In the genomic region with DNA sequence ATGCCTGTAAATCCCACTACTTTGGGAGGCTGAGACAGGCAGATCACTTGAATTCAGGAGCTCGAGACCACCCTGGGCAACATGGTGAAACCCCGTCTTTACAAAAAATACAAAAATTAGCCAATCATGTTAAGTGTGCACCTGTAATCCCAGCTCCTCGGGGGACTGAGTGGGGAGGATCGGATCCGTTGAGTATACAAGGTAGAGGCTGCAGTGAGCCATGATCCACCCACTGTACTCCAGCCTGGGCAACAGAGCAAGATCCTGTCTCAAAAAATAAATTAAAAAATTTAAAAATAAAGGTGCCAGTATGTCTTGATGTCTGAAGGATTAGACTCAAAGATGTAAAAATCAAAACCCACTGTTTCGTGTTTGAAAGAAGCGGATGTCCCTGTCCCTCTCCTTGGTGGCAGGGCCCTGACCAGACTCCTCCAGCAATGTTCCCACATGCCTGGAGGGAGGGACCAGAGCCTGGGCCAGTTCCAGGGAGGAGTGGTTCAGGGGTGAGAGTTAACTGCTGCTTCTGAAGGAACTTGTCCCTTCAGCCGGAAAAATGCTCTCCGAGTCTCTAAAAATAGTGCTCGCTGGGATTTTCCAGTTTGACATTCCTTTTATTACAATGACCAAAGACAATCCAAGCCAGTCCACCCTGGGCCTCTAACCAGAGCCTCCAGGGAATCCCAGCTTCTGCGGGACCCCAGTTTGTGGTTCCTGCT, we compare ENCODE assay signal across 11 cellular contexts. TPM values are rescaled to one million over a fixed set of nuclear protein-coding genes. Genes with fewer than 3 reads are reported as not detected.
DNase-seq lines count a peak whose midpoint lies in the region; ATAC-seq and TF ChIP-seq lines count a peak whose summit lies in the region.
"Had no signal": no experiment of that assay in that cellular context is flagged by ENCODE, and none has a peak within 500 bp of the region (broad histone marks: within the 10 kb centered on the region; RNA-seq: fewer than 3 reads in every experiment).

No MANE protein-coding gene starts in this region.

- no peak overlapping the region for H3K27ac ChIP-seq in BLaER1 treated with 17β-estradiol and CSF1 and Interleukin-3, amounts not matched to agents 10 nM and 100 nM
- H3K27ac ChIP-seq in brain microvascular endothelial cell (peak overlapping the region; percentile 31), rectal smooth muscle tissue (ENCODE audit: low read depth, low read length) (no peak overlapping the region)
- H3K27ac ChIP-seq in CD8-positive, alpha-beta T cell (ENCODE audit: low read depth, low read length), result no peak overlapping the region

- in situ Hi-C loops in brain microvascular endothelial cell (cut with HindIII; ENCODE audit: low pct_ligation_motif_present, low sequenced_read_pairs), result no loop called here

- CTCF ChIA-PET in CD8-positive, alpha-beta T cell (lab: Charles Lee), result interaction anchor here (0.7 kb wide), 1 partner anchor 18 kb away, joined by 3 read pairs; no protein-coding TSS in a partner anchor

- H3K9me3 Mint-ChIP-seq in CD8-positive, alpha-beta T cell, result no peaks in the 10 kb centered on the region
- H3K9me3 Mint-ChIP-seq: activated naive CD4-positive, alpha-beta T cell treated with anti-CD3 and anti-CD28 coated beads, Interleukin-2, amount 50 U/mL, for 72 hours; IgD-negative memory B cell had no signal

- H3K4me2 ChIP-seq in BLaER1 treated with 17β-estradiol and CSF1 and Interleukin-3, amounts not matched to agents 10 nM and 100 nM, result peak overlapping the region in 7 of 11 experiments; percentile 0 to 35 (median 24); a peak in 5 of 22 replicates

- H3K9ac ChIP-seq in BLaER1 treated with 17β-estradiol and CSF1 and Interleukin-3, amounts not matched to agents 10 nM and 100 nM, result no peak overlapping the region
- no peak overlapping the region for H3K9ac ChIP-seq in rectal smooth muscle tissue (ENCODE audit: low read length)

- peak; percentile 89 for ATAC-seq in left ventricle myocardium superior
- ATAC-seq in GM21619 (IDR thresholded peaks at IDR 0.05; ENCODE audit: unreplicated experiment), result no peak
- ATAC-seq in GM21390 (IDR thresholded peaks at IDR 0.05; ENCODE audit: unreplicated experiment), result no peak
- ATAC-seq in CD8-positive, alpha-beta T cell, result no peak
- no peak for ATAC-seq in GM21528 (IDR thresholded peaks at IDR 0.05; ENCODE audit: low FRiP score, unreplicated experiment)
- ATAC-seq: activated naive CD4-positive, alpha-beta T cell treated with anti-CD3 and anti-CD28 coated beads, Interleukin-2, amount 50 U/mL, for 72 hours had no signal

- intact Hi-C loops in left ventricle myocardium superior (cut with micrococcal nuclease), result no loop called here
- intact Hi-C loops in CD8-positive, alpha-beta T cell (cut with DNase I, micrococcal nuclease), result no loop called here

- no peaks in the 10 kb centered on the region for H3K36me3 ChIP-seq in BLaER1 treated with 17β-estradiol and CSF1 and Interleukin-3, amounts not matched to agents 10 nM and 100 nM
- H3K36me3 ChIP-seq in brain microvascular endothelial cell (replicated peaks), result no peaks in the 10 kb centered on the region
- no peaks in the 10 kb centered on the region for H3K36me3 ChIP-seq in rectal smooth muscle tissue (ENCODE audit: control insufficient read depth, insufficient read depth, low read length)
- H3K36me3 ChIP-seq in CD8-positive, alpha-beta T cell (ENCODE audit: insufficient read depth, low read length), result no peaks in the 10 kb centered on the region

- H3K27me3 Mint-ChIP-seq in CD8-positive, alpha-beta T cell (ENCODE audit: low read depth), result peaks cover 18% of the 10 kb centered on the region

- no peaks in the 10 kb centered on the region for H3K36me3 Mint-ChIP-seq in CD8-positive, alpha-beta T cell
- H3K36me3 Mint-ChIP-seq: activated naive CD4-positive, alpha-beta T cell treated with anti-CD3 and anti-CD28 coated beads, Interleukin-2, amount 50 U/mL, for 72 hours had no signal

- H3K4me1 ChIP-seq in BLaER1 treated with 17β-estradiol and CSF1 and Interleukin-3, amounts not matched to agents 10 nM and 100 nM, result peaks cover 28 to 43% (median 39%) of the 10 kb centered on the region in 10 experiments
- no peaks in the 10 kb centered on the region for H3K4me1 ChIP-seq in rectal smooth muscle tissue (ENCODE audit: control insufficient read depth, insufficient read depth, low read length)
- H3K4me1 ChIP-seq in CD8-positive, alpha-beta T cell (ENCODE audit: insufficient read depth, low read length), result no peaks in the 10 kb centered on the region

- no peak overlapping the region for H3K27ac Mint-ChIP-seq in CD8-positive, alpha-beta T cell
- H3K27ac Mint-ChIP-seq: activated naive CD4-positive, alpha-beta T cell treated with anti-CD3 and anti-CD28 coated beads, Interleukin-2, amount 50 U/mL, for 72 hours; B cell; IgD-negative memory B cell had no signal

- no peak overlapping the region for H3K4me3 ChIP-seq in BLaER1 treated with 17β-estradiol and CSF1 and Interleukin-3, amounts not matched to agents 10 nM and 100 nM
- H3K4me3 ChIP-seq in brain microvascular endothelial cell (ENCODE audit: low read depth, low read length), result no peak overlapping the region
- H3K4me3 ChIP-seq in rectal smooth muscle tissue (ENCODE audit: low read length), result peak overlapping the region; percentile 13
- H3K4me3 ChIP-seq in CD8-positive, alpha-beta T cell (ENCODE audit: low read depth, low read length), result no peak overlapping the region

- POLR2A ChIA-PET in CD8-positive, alpha-beta T cell (lab: Charles Lee), result no interaction called here

- H3K4me1 Mint-ChIP-seq in CD8-positive, alpha-beta T cell (ENCODE audit: low read depth), result no peaks in the 10 kb centered on the region

- no peak overlapping the region for H3K4me3 Mint-ChIP-seq in CD8-positive, alpha-beta T cell
- H3K4me3 Mint-ChIP-seq: B cell, IgD-negative memory B cell had no signal

- H3K9me3 ChIP-seq in BLaER1 treated with 17β-estradiol and CSF1 and Interleukin-3, amounts not matched to agents 10 nM and 100 nM (replicated peaks in 1 of 11), result peaks cover 0 to 19% (median 15%) of the 10 kb centered on the region in 11 experiments; a peak in 19 of 22 replicates
- H3K9me3 ChIP-seq in CD8-positive, alpha-beta T cell (ENCODE audit: low read length), result no peaks in the 10 kb centered on the region

- DNase-seq in brain microvascular endothelial cell (peak; percentile 30), left ventricle myocardium superior (peak; percentile 77)
- no peak for DNase-seq in CD8-positive, alpha-beta T cell

- H3K27me3 ChIP-seq in BLaER1 treated with 17β-estradiol and CSF1 and Interleukin-3, amounts not matched to agents 10 nM and 100 nM, result no peaks in the 10 kb centered on the region
- no peaks in the 10 kb centered on the region for H3K27me3 ChIP-seq in brain microvascular endothelial cell (replicated peaks)
- no peaks in the 10 kb centered on the region for H3K27me3 ChIP-seq in rectal smooth muscle tissue (ENCODE audit: control insufficient read depth, insufficient read depth, low read length)
- H3K27me3 ChIP-seq in CD8-positive, alpha-beta T cell (ENCODE audit: insufficient read depth, low read length), result no peaks in the 10 kb centered on the region

- no peak for TF ChIP-seq CTCF in brain microvascular endothelial cell (IDR thresholded peaks at IDR 0.05; ENCODE audit: low read depth, low read length, missing control alignments)
- no peak for TF ChIP-seq CTCF in CD8-positive, alpha-beta T cell (IDR thresholded peaks at IDR 0.05)

- no peaks in the 10 kb centered on the region for H4K20me1 ChIP-seq in BLaER1 treated with 17β-estradiol and CSF1 and Interleukin-3, amounts not matched to agents 10 nM and 100 nM

RNA-seq across cellular contexts. Expression of gene CMTM4, which starts 9.4 kb away (rescaled TPM):
- total RNA-seq in left ventricle myocardium superior, result 12.7 TPM
- total RNA-seq in CD8-positive, alpha-beta T cell, result under 1 TPM; 0.84 to 0.89 TPM

RNA-seq across cellular contexts. Expression of gene DYNC1LI2, which starts 45.5 kb away (rescaled TPM):
- total RNA-seq in left ventricle myocardium superior, result 80.6 TPM
- total RNA-seq in CD8-positive, alpha-beta T cell, result 100 to 1,000 TPM; 102 to 114 TPM

Comparison
In these comparisons a context has a peak if more than half of its experiments do, and no peak if none do; other contexts are left out.
1. DNase-seq: peak in brain microvascular endothelial cell (single experiment) and left ventricle myocardium superior (single experiment); none in CD8-positive, alpha-beta T cell (0 of 7).